ENCODE assay signal across 8 cellular contexts in the genomic region with DNA sequence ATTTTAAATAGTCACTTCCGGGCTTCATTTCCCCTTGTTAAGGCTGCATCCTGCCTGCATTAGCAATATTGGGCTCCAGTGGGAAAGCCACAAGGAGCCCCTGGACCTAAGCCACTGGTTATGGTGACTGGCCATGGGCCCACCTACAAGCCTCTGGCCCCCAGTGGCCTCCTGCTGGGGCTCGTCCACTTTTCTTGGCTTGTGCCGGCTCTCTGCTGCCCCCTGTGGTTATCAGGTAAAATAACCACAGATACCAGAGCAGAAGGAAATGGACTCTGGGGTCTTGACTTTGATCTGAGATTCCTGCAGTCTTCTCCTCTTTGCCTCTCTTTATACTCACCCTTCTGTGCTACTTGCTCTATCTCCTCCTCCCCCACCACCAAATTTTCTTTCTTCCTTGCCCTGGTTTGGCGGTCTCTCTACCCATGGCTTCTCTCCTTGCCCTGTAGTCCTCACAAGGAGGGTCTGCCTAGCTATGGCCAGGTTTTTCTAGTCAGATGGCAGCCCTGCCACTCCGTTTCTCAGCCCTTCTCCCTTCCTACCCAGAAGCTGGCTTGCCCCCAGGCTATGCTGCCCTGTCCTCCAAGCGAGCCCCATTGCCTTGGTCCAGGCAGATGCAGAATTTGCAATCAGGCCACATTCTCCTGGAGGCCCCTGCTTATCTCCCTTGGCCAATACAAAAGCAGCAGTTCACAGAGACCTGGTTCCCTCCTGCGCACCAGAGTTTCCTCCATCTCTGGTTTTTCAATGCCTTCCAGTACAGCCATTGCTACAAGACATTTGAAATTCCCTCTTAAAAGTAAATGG.
DNase-seq lines count a peak whose midpoint lies in the region; ATAC-seq and TF ChIP-seq lines count a peak whose summit lies in the region.

No MANE protein-coding gene starts in this region.

- H3K4me1 Mint-ChIP-seq in WTC11 (0 out of 2 replicates have a peak, but pooled peaks cover 3% of the 10 kb centered on the region), progenitor cell of endocrine pancreas (ENCODE audit: low read depth) (no peaks in the 10 kb centered on the region)
- no peaks in the 10 kb centered on the region for H3K4me1 Mint-ChIP-seq in T-helper 2 cell treated with Interferon-gamma antibody and Interleukin-4, amounts not matched to agents 5 μg/mL and 100 μg/mL, for 36 hours (ENCODE audit: low read depth)

- H3K27ac Mint-ChIP-seq in WTC11 (no peak overlapping the region), progenitor cell of endocrine pancreas (no peak overlapping the region)
- no peak overlapping the region for H3K27ac Mint-ChIP-seq in T-helper 2 cell treated with Interferon-gamma antibody and Interleukin-4, amounts not matched to agents 5 μg/mL and 100 μg/mL, for 36 hours

- H3K36me3 Mint-ChIP-seq in WTC11 = peaks cover 3% of the 10 kb centered on the region; the same call in 1 of the 2 replicates
- no peaks in the 10 kb centered on the region for H3K36me3 Mint-ChIP-seq in progenitor cell of endocrine pancreas (ENCODE audit: insufficient read depth)
- H3K36me3 Mint-ChIP-seq in T-helper 2 cell treated with Interferon-gamma antibody and Interleukin-4, amounts not matched to agents 5 μg/mL and 100 μg/mL, for 36 hours (ENCODE audit: low read depth) = no peaks in the 10 kb centered on the region

- ATAC-seq in HG03432 (IDR thresholded peaks at IDR 0.05; ENCODE audit: unreplicated experiment) (peak; percentile 50), WTC11 (peak; percentile 71), HG02981 (IDR thresholded peaks at IDR 0.05; ENCODE audit: unreplicated experiment) (no peak)

- peak; percentile 82 for TF ChIP-seq CTCF in WTC11 (IDR thresholded peaks at IDR 0.05)
- peak; percentile 84 for TF ChIP-seq CTCF in progenitor cell of endocrine pancreas (IDR thresholded peaks at IDR 0.05; ENCODE audit: unreplicated experiment)

- POLR2A ChIA-PET in WTC11 (lab: Charles Lee) = no interaction called here

- DNase-seq in Daoy (ENCODE audit: low read depth) = peak; percentile 37
- peak; percentile 60 for DNase-seq in WTC11 (ENCODE audit: low spot score)
- DNase-seq in germinal center (ENCODE audit: low spot score) = peak; percentile 68
- DNase-seq in progenitor cell of endocrine pancreas (ENCODE audit: low spot score, unreplicated experiment) = peak; percentile 32
- DNase-seq in T-helper 2 cell treated with Interferon-gamma antibody and Interleukin-4, amounts not matched to agents 5 μg/mL and 100 μg/mL, for 36 hours (ENCODE audit: low spot score) = no peak
- no peak for DNase-seq in effector CD4-positive, alpha-beta T cell

- H3K9me3 Mint-ChIP-seq in WTC11 (peaks cover 14% of the 10 kb centered on the region), progenitor cell of endocrine pancreas (ENCODE audit: low read depth) (peaks cover 3% of the 10 kb centered on the region)
- peaks cover 4% of the 10 kb centered on the region for H3K9me3 Mint-ChIP-seq in T-helper 2 cell treated with Interferon-gamma antibody and Interleukin-4, amounts not matched to agents 5 μg/mL and 100 μg/mL, for 36 hours

- CTCF ChIA-PET in WTC11 (lab: Charles Lee) = interaction anchor here (0.6 to 2.0 kb wide), 11 partner anchors 10 to 299 kb away, joined by 3 to 5 read pairs (median 4); no protein-coding TSS in a partner anchor

- H3K27me3 Mint-ChIP-seq in WTC11 (ENCODE audit: low read depth) (no peaks in the 10 kb centered on the region), progenitor cell of endocrine pancreas (no peaks in the 10 kb centered on the region)
- H3K27me3 Mint-ChIP-seq in T-helper 2 cell treated with Interferon-gamma antibody and Interleukin-4, amounts not matched to agents 5 μg/mL and 100 μg/mL, for 36 hours (ENCODE audit: low read depth) = no peaks in the 10 kb centered on the region

- H3K4me3 Mint-ChIP-seq in WTC11 = no peak overlapping the region
- H3K4me3 Mint-ChIP-seq in progenitor cell of endocrine pancreas (ENCODE audit: low read depth) = no peak overlapping the region
- H3K4me3 Mint-ChIP-seq in T-helper 2 cell treated with Interferon-gamma antibody and Interleukin-4, amounts not matched to agents 5 μg/mL and 100 μg/mL, for 36 hours = no peak overlapping the region

TF ChIP-seq in WTC11, 78 proteins besides CTCF, POLR2A, EP300 and RAD21:
- TF ChIP-seq NR3C1 (CRISPR knock-in tag; conservative IDR thresholded peaks at IDR 0.05; ENCODE audit: low read depth) (no peak), ATF1 (CRISPR knock-in tag; IDR thresholded peaks at IDR 0.05) (no peak), SP1 (CRISPR knock-in tag; conservative IDR thresholded peaks at IDR 0.05) (no peak), SMAD3 (CRISPR knock-in tag; IDR thresholded peaks at IDR 0.05; ENCODE audit: borderline replicate concordance) (no peak), TEAD4 (CRISPR knock-in tag; IDR thresholded peaks at IDR 0.05) (no peak)
- TF ChIP-seq, protein P1, sequence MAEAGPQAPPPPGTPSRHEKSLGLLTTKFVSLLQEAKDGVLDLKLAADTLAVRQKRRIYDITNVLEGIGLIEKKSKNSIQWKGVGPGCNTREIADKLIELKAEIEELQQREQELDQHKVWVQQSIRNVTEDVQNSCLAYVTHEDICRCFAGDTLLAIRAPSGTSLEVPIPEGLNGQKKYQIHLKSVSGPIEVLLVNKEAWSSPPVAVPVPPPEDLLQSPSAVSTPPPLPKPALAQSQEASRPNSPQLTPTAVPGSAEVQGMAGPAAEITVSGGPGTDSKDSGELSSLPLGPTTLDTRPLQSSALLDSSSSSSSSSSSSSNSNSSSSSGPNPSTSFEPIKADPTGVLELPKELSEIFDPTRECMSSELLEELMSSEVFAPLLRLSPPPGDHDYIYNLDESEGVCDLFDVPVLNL (CRISPR knock-in tag; IDR thresholded peaks at IDR 0.05; ENCODE audit: borderline replicate concordance, low read depth) = no peak

Comparison
In these comparisons a context has a peak if more than half of its experiments do, and no peak if none do; other contexts are left out.
1. DNase-seq: peak in Daoy (single experiment), WTC11 (single experiment), germinal center (single experiment) and progenitor cell of endocrine pancreas (single experiment); none in T-helper 2 cell treated with Interferon-gamma antibody and Interleukin-4, amounts not matched to agents 5 μg/mL and 100 μg/mL, for 36 hours (single experiment) and effector CD4-positive, alpha-beta T cell (single experiment).